In genomic region chr6:64230530-64230929, GRCh38 we compare ENCODE assay signal across 12 cellular contexts.
"Had no signal": no experiment of that assay in that cellular context is flagged by ENCODE, and none has a peak within 500 bp of the region (broad histone marks: within the 10 kb centered on the region; RNA-seq: fewer than 3 reads in every experiment).

No MANE protein-coding gene starts in this region.

- DNase-seq: activated CD4-positive, alpha-beta T cell treated with anti-CD3 and anti-CD28 coated beads for 1 hour; activated CD4-positive, alpha-beta T cell treated with anti-CD3 and anti-CD28 coated beads, Interleukin-2, amount 50 U/mL, for 1 hour; activated CD8-positive, alpha-beta T cell treated with anti-CD3 and anti-CD28 coated beads, Interleukin-2, amount 10 ng/mL, durations not matched to agents 7 days and 5 days; activated gamma-delta T cell; aorta; heart left ventricle; islet precursor cell; left cardiac atrium; ovary; psoas muscle; stimulated activated CD4-positive, alpha-beta T cell treated with anti-CD3 and anti-CD28 coated beads, Interleukin-4, amount 100 ng/mL, for 24 hours; stimulated activated naive CD8-positive, alpha-beta T cell treated with anti-CD3 and anti-CD28 coated beads, Interleukin-15, Interleukin-2, amounts not matched to agents 100 U/mL and 50 U/mL, for 24 hours had no signal
